Comparison of ENCODE assay signal across 8 cellular contexts in genomic region chr14:21070610-21071224, GRCh38. TPM values are rescaled to one million over a fixed set of nuclear protein-coding genes. Genes with fewer than 3 reads are reported as not detected.
DNase-seq lines count a peak whose midpoint lies in the region; ATAC-seq and TF ChIP-seq lines count a peak whose summit lies in the region.

No MANE protein-coding gene starts in this region.

- no peaks in the 10 kb centered on the region for H3K9me3 Mint-ChIP-seq in activated naive CD4-positive, alpha-beta T cell treated with anti-CD3 and anti-CD28 coated beads, Interleukin-2, amount 50 U/mL, for 24 hours

- H3K4me1 Mint-ChIP-seq in activated naive CD4-positive, alpha-beta T cell treated with anti-CD3 and anti-CD28 coated beads, Interleukin-2, amount 50 U/mL, for 24 hours, result peaks cover 27% of the 10 kb centered on the region

- H3K36me3 Mint-ChIP-seq in activated naive CD4-positive, alpha-beta T cell treated with anti-CD3 and anti-CD28 coated beads, Interleukin-2, amount 50 U/mL, for 24 hours, result no peaks in the 10 kb centered on the region

- TF ChIP-seq CTCF in heart right ventricle (IDR thresholded peaks at IDR 0.05), result no peak
- no peak for TF ChIP-seq CTCF in ovary (IDR thresholded peaks at IDR 0.05)

- TF ChIP-seq EP300 in ovary (IDR thresholded peaks at IDR 0.05), result no peak

- H3K27ac Mint-ChIP-seq in activated naive CD4-positive, alpha-beta T cell treated with anti-CD3 and anti-CD28 coated beads, Interleukin-2, amount 50 U/mL, for 24 hours, result peak overlapping the region; percentile 41

- TF ChIP-seq POLR2A in ovary (IDR thresholded peaks at IDR 0.05), result no peak

- H3K4me1 ChIP-seq in heart right ventricle, result peaks cover 6 to 44% (median 34%) of the 10 kb centered on the region in 9 donors
- peaks cover 1% of the 10 kb centered on the region for H3K4me1 ChIP-seq in ovary (ENCODE audit: insufficient read depth)

- H3K36me3 ChIP-seq in heart right ventricle, result peaks cover 0 to 31% (median 10%) of the 10 kb centered on the region in 9 donors
- no peaks in the 10 kb centered on the region for H3K36me3 ChIP-seq in ovary

- H3K27ac ChIP-seq in heart right ventricle (peak overlapping the region; percentile 64 to 98 (median 95)), ovary (peak overlapping the region; percentile 94 to 95)

- H3K27me3 Mint-ChIP-seq in activated naive CD4-positive, alpha-beta T cell treated with anti-CD3 and anti-CD28 coated beads, Interleukin-2, amount 50 U/mL, for 24 hours, result peaks cover 39% of the 10 kb centered on the region

- intact Hi-C loops in heart right ventricle (cut with DNase I) (loop anchor here in 1 of 10 donors (2.0 kb wide), 2 partner anchors 14 to 34 kb away; no protein-coding TSS in a partner anchor), ovary (cut with DNase I) (loop anchor here in 1 of 4 donors (2.0 kb wide), 1 partner anchor 22 kb away; no protein-coding TSS in a partner anchor)

- DNase-seq in DMS153 treated with DMSO at 0.1 percent for 48 hours (lab: John Stamatoyannopoulos, UW; ENCODE audit: unreplicated experiment) (peak; percentile 16), LHCN-M2 (ENCODE audit: low read depth) (peak; percentile 45), heart right ventricle (peak; percentile 63 to 66), ovary (peak; percentile 61 to 74 (median 65)), middle frontal gyrus (ENCODE audit: extremely low spot score, low spot score) (no peak)

- ATAC-seq in GM19395 (IDR thresholded peaks at IDR 0.05; ENCODE audit: unreplicated experiment), result peak; percentile 26
- ATAC-seq in heart right ventricle, result peak; percentile 13 to 57 (median 41)
- no peak for ATAC-seq in GM21737 (IDR thresholded peaks at IDR 0.05; ENCODE audit: unreplicated experiment)

- H3K4me3 ChIP-seq in heart right ventricle (peak overlapping the region; percentile 61 to 86 (median 78)), ovary (peak overlapping the region; percentile 91)

- H3K4me3 Mint-ChIP-seq in activated naive CD4-positive, alpha-beta T cell treated with anti-CD3 and anti-CD28 coated beads, Interleukin-2, amount 50 U/mL, for 24 hours, result peak overlapping the region; percentile 85

- no peaks in the 10 kb centered on the region for H3K9me3 ChIP-seq in heart right ventricle
- no peaks in the 10 kb centered on the region for H3K9me3 ChIP-seq in ovary

- 0 to 1% methylated on average over 23 of the region's 23 CpGs for WGBS in heart right ventricle, 2 donors
- WGBS in ovary, 3 donors, result 0 to 1% (median 0%) methylated on average over 23 of the region's 23 CpGs

- H3K27me3 ChIP-seq in heart right ventricle, result peaks cover 0 to 17% (median 0%) of the 10 kb centered on the region in 7 donors
- H3K27me3 ChIP-seq in ovary, result no peaks in the 10 kb centered on the region

RNA-seq across cellular contexts. Expression of gene ARHGEF40, which starts 0.6 kb away (rescaled TPM):
- 42.0 and 43.9 TPM in 2 replicates for total RNA-seq in LHCN-M2 (2014; rRNA removed)
- 21.4 TPM for polyA plus RNA-seq in LHCN-M2 (2012)
- total RNA-seq in heart right ventricle, result 10 to 100 TPM; 14.2 to 24.4 (median 17.5) TPM
- 10 to 100 TPM; 21.1 to 25.2 TPM for polyA plus RNA-seq in heart right ventricle
- 10 to 100 TPM; 31.0 to 98.3 (median 66.1) TPM for total RNA-seq in ovary
- 10 to 100 TPM; 29.8 to 34.3 TPM for polyA plus RNA-seq in ovary

RNA-seq across cellular contexts. Expression of gene RNASE8, which starts 13.1 kb away (rescaled TPM):
- total RNA-seq in LHCN-M2 (2014; rRNA removed) (not detected in 2 replicates), heart right ventricle (not detected), ovary (not detected)
- polyA plus RNA-seq in LHCN-M2 (2012), result not detected
- polyA plus RNA-seq in heart right ventricle (not detected), ovary (not detected)

RNA-seq across cellular contexts. Expression of gene ZNF219, which starts 27.7 kb away (rescaled TPM):
- total RNA-seq in LHCN-M2 (2014; rRNA removed) (18.3 and 19.1 TPM in 2 replicates), heart right ventricle (10 to 100 TPM; 22.1 to 58.4 (median 32.2) TPM), ovary (10 to 100 TPM; 27.7 to 60.9 (median 33.4) TPM)
- polyA plus RNA-seq in LHCN-M2 (2012), result 12.2 TPM
- polyA plus RNA-seq in heart right ventricle (10 to 100 TPM; 37.1 to 39.2 TPM), ovary (10 to 100 TPM in 1 of 2 donors, 1 to 10 TPM in 1; 4.8 to 31.0 TPM)

RNA-seq across cellular contexts. Expression of gene RNASE7, which starts 28.6 kb away (rescaled TPM):
- total RNA-seq in LHCN-M2 (2014; rRNA removed) (not detected in 2 replicates), heart right ventricle (not detected), ovary (not detected)
- not detected for polyA plus RNA-seq in LHCN-M2 (2012)
- polyA plus RNA-seq in heart right ventricle (under 1 TPM in 1 of 2 donors, not detected in 1; 0.03 TPM), ovary (not detected)

RNA-seq across cellular contexts. Expression of gene TMEM253, which starts 30.1 kb away (rescaled TPM):
- total RNA-seq in LHCN-M2 (2014; rRNA removed), result 0.13 TPM in 1 of 2 replicates, not detected in the other
- 0.28 TPM for polyA plus RNA-seq in LHCN-M2 (2012)
- under 1 TPM in 9 of 10 donors, not detected in 1; 0.16 to 0.45 (median 0.28) TPM for total RNA-seq in heart right ventricle
- 1 to 10 TPM in 1 of 2 donors, under 1 TPM in 1; 0.30 to 1.1 TPM for polyA plus RNA-seq in heart right ventricle
- total RNA-seq in ovary, result 1 to 10 TPM in 2 of 7 donors, under 1 TPM in 5; 0.24 to 1.3 (median 0.56) TPM
- under 1 TPM; 0.40 to 0.98 TPM for polyA plus RNA-seq in ovary
